ENCODE assay signal across 8 cellular contexts in genomic region chr1:110548381-110548780, GRCh38. TPM values are rescaled to one million over a fixed set of nuclear protein-coding genes. Genes with fewer than 3 reads are reported as not detected.
DNase-seq lines count a peak whose midpoint lies in the region; ATAC-seq, FAIRE-seq and TF ChIP-seq lines count a peak whose summit lies in the region.

No MANE protein-coding gene starts in this region.

- no peak for ATAC-seq in HG03159 (IDR thresholded peaks at IDR 0.05; ENCODE audit: unreplicated experiment)

- peaks cover 32% of the 10 kb centered on the region for H3K27me3 Mint-ChIP-seq in activated T-helper 2 cell treated with anti-CD3 and anti-CD28 coated beads, Interferon-gamma antibody, Interleukin-2, Interleukin-4, amounts not matched to agents 10 μg/mL and 5 μg/mL and 100 μg/mL, durations not matched to agents 14 hours and 24 hours and 36 hours (ENCODE audit: low read depth)

- FAIRE-seq in small intestine (lab: Jason Lieb, UNC) = no peak

- H3K36me3 Mint-ChIP-seq in activated T-helper 2 cell treated with anti-CD3 and anti-CD28 coated beads, Interferon-gamma antibody, Interleukin-2, Interleukin-4, amounts not matched to agents 10 μg/mL and 5 μg/mL and 100 μg/mL, durations not matched to agents 14 hours and 24 hours and 36 hours (ENCODE audit: low read depth) = no peaks in the 10 kb centered on the region

- H3K27me3 ChIP-seq in colonic mucosa = no peaks in the 10 kb centered on the region
- H3K27me3 ChIP-seq in small intestine (ENCODE audit: control insufficient read depth in 2 of 2, insufficient read depth in 2 of 2, low read length in 2 of 2) = peaks cover 0 to 7% of the 10 kb centered on the region in 2 donors

- no peaks in the 10 kb centered on the region for H3K9me3 ChIP-seq in colonic mucosa
- no peaks in the 10 kb centered on the region for H3K9me3 ChIP-seq in small intestine (ENCODE audit: control insufficient read depth, low read depth)

- H3K9me3 Mint-ChIP-seq in activated T-helper 2 cell treated with anti-CD3 and anti-CD28 coated beads, Interferon-gamma antibody, Interleukin-2, Interleukin-4, amounts not matched to agents 10 μg/mL and 5 μg/mL and 100 μg/mL, durations not matched to agents 14 hours and 24 hours and 36 hours = no peaks in the 10 kb centered on the region

- no peaks in the 10 kb centered on the region for H3K4me1 ChIP-seq in colonic mucosa
- H3K4me1 ChIP-seq in small intestine (ENCODE audit: control insufficient read depth in 2 of 2, insufficient read depth in 1 of 2, low read depth in 1 of 2, low read length in 1 of 2) = no peaks in the 10 kb centered on the region

- peak; percentile 23 for TF ChIP-seq CTCF in colonic mucosa (IDR thresholded peaks at IDR 0.05)

- H3K36me3 ChIP-seq in colonic mucosa (no peaks in the 10 kb centered on the region), small intestine (ENCODE audit: control insufficient read depth in 2 of 2, insufficient read depth in 2 of 2, low read length in 2 of 2) (no peaks in the 10 kb centered on the region)

- no peak overlapping the region for H3K4me3 Mint-ChIP-seq in activated T-helper 2 cell treated with anti-CD3 and anti-CD28 coated beads, Interferon-gamma antibody, Interleukin-2, Interleukin-4, amounts not matched to agents 10 μg/mL and 5 μg/mL and 100 μg/mL, durations not matched to agents 14 hours and 24 hours and 36 hours (ENCODE audit: low read depth)

- H3K9ac ChIP-seq in colonic mucosa (ENCODE audit: low read depth in 2 of 2, low read length in 2 of 2) = no peak overlapping the region

- intact Hi-C loops in colonic mucosa (cut with DNase I) = no loop called here
- intact Hi-C loops in activated T-helper 2 cell treated with anti-CD3 and anti-CD28 coated beads, Interferon-gamma antibody, Interleukin-2, Interleukin-4, amounts not matched to agents 10 μg/mL and 5 μg/mL and 100 μg/mL, durations not matched to agents 14 hours and 24 hours and 36 hours (cut with micrococcal nuclease) = no loop called here

- H3K27ac Mint-ChIP-seq in activated T-helper 2 cell treated with anti-CD3 and anti-CD28 coated beads, Interferon-gamma antibody, Interleukin-2, Interleukin-4, amounts not matched to agents 10 μg/mL and 5 μg/mL and 100 μg/mL, durations not matched to agents 14 hours and 24 hours and 36 hours = no peak overlapping the region

- no peak overlapping the region for H3K4me3 ChIP-seq in colonic mucosa
- H3K4me3 ChIP-seq in small intestine (ENCODE audit: low read depth in 1 of 2, low read length in 2 of 2) = no peak overlapping the region

- peak; percentile 54 for DNase-seq in NCI-H748 (lab: John Stamatoyannopoulos, UW; ENCODE audit: unreplicated experiment)
- DNase-seq in NCI-H748 treated with DMSO at 0.1 percent for 48 hours (lab: John Stamatoyannopoulos, UW) = no peak
- peak; percentile 24 for DNase-seq in NCI-H2107 treated with DMSO at 0.1 percent for 48 hours (lab: John Stamatoyannopoulos, UW; ENCODE audit: unreplicated experiment)
- no peak for DNase-seq in colonic mucosa
- peak; percentile 19 for DNase-seq in small intestine
- no peak for DNase-seq in GM19240 (ENCODE audit: insufficient read length, low spot score)
- no peak for DNase-seq in activated T-helper 2 cell treated with anti-CD3 and anti-CD28 coated beads, Interferon-gamma antibody, Interleukin-2, Interleukin-4, amounts not matched to agents 10 μg/mL and 5 μg/mL and 100 μg/mL, durations not matched to agents 14 hours and 24 hours and 36 hours (ENCODE audit: low spot score)

- 46 to 76% (median 62%) methylated on average over 4 of the region's 4 CpGs for WGBS in small intestine, 3 donors

- H3K27ac ChIP-seq in colonic mucosa (no peak overlapping the region), small intestine (ENCODE audit: low read depth in 1 of 2, low read length in 1 of 2) (no peak overlapping the region)

- H3K4me1 Mint-ChIP-seq in activated T-helper 2 cell treated with anti-CD3 and anti-CD28 coated beads, Interferon-gamma antibody, Interleukin-2, Interleukin-4, amounts not matched to agents 10 μg/mL and 5 μg/mL and 100 μg/mL, durations not matched to agents 14 hours and 24 hours and 36 hours (ENCODE audit: low read depth) = no peaks in the 10 kb centered on the region

RNA-seq across cellular contexts. Expression of gene KCNA10, which starts 29.4 kb away (rescaled TPM):
- not detected for total RNA-seq in colonic mucosa
- polyA plus RNA-seq in small intestine = not detected
- total RNA-seq in activated T-helper 2 cell treated with anti-CD3 and anti-CD28 coated beads, Interferon-gamma antibody, Interleukin-2, Interleukin-4, amounts not matched to agents 10 μg/mL and 5 μg/mL and 100 μg/mL, durations not matched to agents 14 hours and 24 hours and 36 hours = not detected in 2 replicates

RNA-seq across cellular contexts. Expression of gene KCNA2, which starts 57.8 kb away (rescaled TPM):
- under 1 TPM; 0.17 to 0.61 TPM for total RNA-seq in colonic mucosa
- under 1 TPM in 1 of 3 donors, not detected in 2; 0.28 TPM for polyA plus RNA-seq in small intestine
- total RNA-seq in activated T-helper 2 cell treated with anti-CD3 and anti-CD28 coated beads, Interferon-gamma antibody, Interleukin-2, Interleukin-4, amounts not matched to agents 10 μg/mL and 5 μg/mL and 100 μg/mL, durations not matched to agents 14 hours and 24 hours and 36 hours = 0.16 and 0.21 TPM in 2 replicates

Comparison
In these comparisons a context has a peak if more than half of its experiments do, and no peak if none do; other contexts are left out.
1. DNase-seq: peak in NCI-H748 (single experiment), NCI-H2107 treated with DMSO at 0.1 percent for 48 hours (single experiment) and small intestine (single experiment); none in NCI-H748 treated with DMSO at 0.1 percent for 48 hours (single experiment), colonic mucosa (single experiment), GM19240 (single experiment) and activated T-helper 2 cell treated with anti-CD3 and anti-CD28 coated beads, Interferon-gamma antibody, Interleukin-2, Interleukin-4, amounts not matched to agents 10 μg/mL and 5 μg/mL and 100 μg/mL, durations not matched to agents 14 hours and 24 hours and 36 hours (single experiment).